In the genomic region with DNA sequence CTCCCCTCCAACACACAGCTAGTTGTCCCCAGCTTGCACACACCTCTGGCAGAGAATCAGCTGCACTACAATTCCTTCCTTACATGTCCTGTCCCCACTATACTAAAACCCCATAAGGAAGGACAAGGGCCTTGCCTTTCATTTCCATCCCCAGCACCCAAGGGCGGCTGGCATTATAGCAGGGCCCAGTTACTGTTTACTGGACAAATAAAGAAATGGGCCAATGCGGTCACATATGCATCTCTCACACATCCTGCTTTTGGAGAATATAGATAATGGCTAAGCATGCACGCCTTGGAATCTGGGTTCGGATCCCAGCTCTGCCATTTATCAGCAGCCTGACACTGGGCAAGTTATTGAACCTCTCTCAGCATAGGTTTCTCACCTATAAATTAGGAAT, we compare ENCODE assay signal across 1 cellular context.
TF ChIP-seq lines count a peak whose summit lies in the region.

No MANE protein-coding gene starts in this region.

TF ChIP-seq in K562, 482 proteins besides CTCF, POLR2A, EP300 and RAD21:
- peak; percentile 20 for TF ChIP-seq TBP (optimal IDR thresholded peaks at IDR 0.05; ENCODE audit: low read depth, low read length)
- TF ChIP-seq RBFOX2 (IDR thresholded peaks at IDR 0.05; ENCODE audit: low read depth, low read length), result no peak
TF ChIP-seq in K562: peak in this region for 1.
